ENCODE assay signal across 13 cellular contexts in the genomic region with DNA sequence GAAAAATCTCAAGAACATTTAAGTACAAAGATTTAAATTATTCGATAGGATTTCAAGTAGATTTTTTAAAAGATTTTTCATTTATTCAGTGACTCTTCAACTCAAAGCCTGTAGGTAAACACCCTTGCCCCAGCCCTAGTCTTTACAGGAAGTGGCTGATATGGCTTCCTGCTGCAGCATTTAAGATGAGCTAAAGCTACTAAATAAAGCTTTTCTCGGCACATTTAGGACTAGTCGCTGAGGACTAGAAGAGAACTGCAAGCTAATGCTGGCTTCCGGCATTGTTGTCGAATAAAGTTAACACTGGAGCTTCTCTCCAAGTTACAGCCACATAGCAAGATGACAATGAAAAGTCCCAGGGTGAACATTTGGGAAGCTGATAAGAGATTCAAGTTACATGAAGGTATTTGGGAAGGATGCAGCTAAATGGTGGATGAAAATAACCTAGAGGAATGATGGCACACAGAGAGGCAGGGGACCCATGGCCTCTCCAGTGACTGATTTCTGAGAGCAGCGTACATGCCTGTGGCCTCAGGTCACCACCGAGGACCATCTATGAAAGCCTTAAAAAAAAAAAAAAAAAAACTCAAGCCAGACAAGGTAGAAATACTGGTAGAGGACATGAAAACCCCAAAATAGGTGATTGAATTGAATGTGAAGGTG.
DNase-seq lines count a peak whose midpoint lies in the region; ATAC-seq and FAIRE-seq lines count a peak whose summit lies in the region.
"Had no signal": no experiment of that assay in that cellular context is flagged by ENCODE, and none has a peak within 500 bp of the region (broad histone marks: within the 10 kb centered on the region; RNA-seq: fewer than 3 reads in every experiment).

No MANE protein-coding gene starts in this region.

- peaks cover 3% of the 10 kb centered on the region for H3K9me3 Mint-ChIP-seq in activated CD4-positive, alpha-beta T cell treated with anti-CD3 and anti-CD28 coated beads for 36 hours (ENCODE audit: low read depth)
- peaks cover 14% of the 10 kb centered on the region for H3K9me3 Mint-ChIP-seq in activated T-helper 2 cell treated with anti-CD3 and anti-CD28 coated beads, Interferon-gamma antibody, Interleukin-2, Interleukin-4, amounts not matched to agents 10 μg/mL and 5 μg/mL and 100 μg/mL, durations not matched to agents 14 hours and 24 hours and 36 hours

- DNase-seq in activated CD4-positive, alpha-beta T cell treated with anti-CD3 and anti-CD28 coated beads for 36 hours, result no peak
- DNase-seq in activated CD4-positive, alpha-beta T cell treated with anti-CD3 and anti-CD28 coated beads for 1 hour, result no peak
- DNase-seq in activated T-helper 2 cell treated with anti-CD3 and anti-CD28 coated beads, Interferon-gamma antibody, Interleukin-2, Interleukin-4, amounts not matched to agents 10 μg/mL and 5 μg/mL and 100 μg/mL, durations not matched to agents 14 hours and 24 hours and 36 hours (ENCODE audit: low spot score), result peak; percentile 21
- DNase-seq in small intestine (peak; percentile 52), NCI-H2227 treated with DMSO at 0.1 percent for 48 hours (lab: John Stamatoyannopoulos, UW) (no peak), GM19239 (ENCODE audit: insufficient read length, low spot score) (no peak)
- DNase-seq: midbrain; NCI-H1105 treated with DMSO at 0.1 percent for 48 hours; Right ventricle myocardium superior; stimulated activated CD4-positive, alpha-beta T cell treated with anti-CD3 and anti-CD28 coated beads, Interleukin-1b, Interleukin-23, amount 100 ng/mL, for 48 hours had no signal

- H3K4me3 Mint-ChIP-seq in activated CD4-positive, alpha-beta T cell treated with anti-CD3 and anti-CD28 coated beads for 36 hours, result no peak overlapping the region
- H3K4me3 Mint-ChIP-seq in activated T-helper 2 cell treated with anti-CD3 and anti-CD28 coated beads, Interferon-gamma antibody, Interleukin-2, Interleukin-4, amounts not matched to agents 10 μg/mL and 5 μg/mL and 100 μg/mL, durations not matched to agents 14 hours and 24 hours and 36 hours (ENCODE audit: low read depth), result peak overlapping the region; percentile 34

- no peaks in the 10 kb centered on the region for H3K9me3 ChIP-seq in small intestine (ENCODE audit: control insufficient read depth, low read depth)

- WGBS in small intestine, 3 donors, result 70 to 83% (median 74%) methylated on average over 7 of the region's 7 CpGs

- no peak overlapping the region for H3K4me3 ChIP-seq in small intestine (ENCODE audit: low read depth in 1 of 2, low read length in 2 of 2)

- FAIRE-seq in small intestine (lab: Jason Lieb, UNC) (no peak), GM19239 (lab: Jason Lieb, UNC) (no peak)
- FAIRE-seq: A204.1 had no signal

- peak; percentile 81 for ATAC-seq in activated CD4-positive, alpha-beta T cell treated with anti-CD3 and anti-CD28 coated beads for 36 hours
- ATAC-seq in HG03432 (IDR thresholded peaks at IDR 0.05; ENCODE audit: unreplicated experiment) (peak; percentile 38), HG03045 (IDR thresholded peaks at IDR 0.05; ENCODE audit: unreplicated experiment) (no peak)

- POLR2A ChIA-PET in activated CD4-positive, alpha-beta T cell treated with anti-CD3 and anti-CD28 coated beads for 36 hours (lab: Charles Lee), result interaction anchor here (0.7 kb wide), 1 partner anchor 73 kb away, joined by 9 read pairs; no protein-coding TSS in a partner anchor

- intact Hi-C loops in activated CD4-positive, alpha-beta T cell treated with anti-CD3 and anti-CD28 coated beads for 36 hours (cut with DNase I, micrococcal nuclease), result no loop called here
- intact Hi-C loops in activated T-helper 2 cell treated with anti-CD3 and anti-CD28 coated beads, Interferon-gamma antibody, Interleukin-2, Interleukin-4, amounts not matched to agents 10 μg/mL and 5 μg/mL and 100 μg/mL, durations not matched to agents 14 hours and 24 hours and 36 hours (cut with micrococcal nuclease), result loop anchor here (10.0 kb wide), 2 partner anchors 89 to 91 kb away; no protein-coding TSS in a partner anchor

- peak overlapping the region; percentile 68 to 73 for H3K27ac ChIP-seq in small intestine (ENCODE audit: low read depth in 1 of 2, low read length in 1 of 2)

- peaks cover 41% of the 10 kb centered on the region for H3K4me1 Mint-ChIP-seq in activated CD4-positive, alpha-beta T cell treated with anti-CD3 and anti-CD28 coated beads for 36 hours
- H3K4me1 Mint-ChIP-seq in activated T-helper 2 cell treated with anti-CD3 and anti-CD28 coated beads, Interferon-gamma antibody, Interleukin-2, Interleukin-4, amounts not matched to agents 10 μg/mL and 5 μg/mL and 100 μg/mL, durations not matched to agents 14 hours and 24 hours and 36 hours (ENCODE audit: low read depth), result peaks cover 41% of the 10 kb centered on the region

- H3K36me3 Mint-ChIP-seq in activated CD4-positive, alpha-beta T cell treated with anti-CD3 and anti-CD28 coated beads for 36 hours (ENCODE audit: low read depth), result peaks cover 4% of the 10 kb centered on the region
- H3K36me3 Mint-ChIP-seq in activated T-helper 2 cell treated with anti-CD3 and anti-CD28 coated beads, Interferon-gamma antibody, Interleukin-2, Interleukin-4, amounts not matched to agents 10 μg/mL and 5 μg/mL and 100 μg/mL, durations not matched to agents 14 hours and 24 hours and 36 hours (ENCODE audit: low read depth), result no peaks in the 10 kb centered on the region

- H3K4me1 ChIP-seq in small intestine (ENCODE audit: control insufficient read depth in 2 of 2, insufficient read depth in 1 of 2, low read depth in 1 of 2, low read length in 1 of 2), result no peaks in the 10 kb centered on the region

- no peaks in the 10 kb centered on the region for H3K36me3 ChIP-seq in small intestine (ENCODE audit: control insufficient read depth in 2 of 2, insufficient read depth in 2 of 2, low read length in 2 of 2)

- H3K27me3 ChIP-seq in small intestine (ENCODE audit: control insufficient read depth in 2 of 2, insufficient read depth in 2 of 2, low read length in 2 of 2), result no peaks in the 10 kb centered on the region

- H3K27me3 Mint-ChIP-seq in activated CD4-positive, alpha-beta T cell treated with anti-CD3 and anti-CD28 coated beads for 36 hours, result no peaks in the 10 kb centered on the region
- H3K27me3 Mint-ChIP-seq in activated T-helper 2 cell treated with anti-CD3 and anti-CD28 coated beads, Interferon-gamma antibody, Interleukin-2, Interleukin-4, amounts not matched to agents 10 μg/mL and 5 μg/mL and 100 μg/mL, durations not matched to agents 14 hours and 24 hours and 36 hours (ENCODE audit: low read depth), result no peaks in the 10 kb centered on the region

- peak overlapping the region; percentile 79 for H3K27ac Mint-ChIP-seq in activated CD4-positive, alpha-beta T cell treated with anti-CD3 and anti-CD28 coated beads for 36 hours
- H3K27ac Mint-ChIP-seq in activated T-helper 2 cell treated with anti-CD3 and anti-CD28 coated beads, Interferon-gamma antibody, Interleukin-2, Interleukin-4, amounts not matched to agents 10 μg/mL and 5 μg/mL and 100 μg/mL, durations not matched to agents 14 hours and 24 hours and 36 hours, result peak overlapping the region; percentile 84

- CTCF ChIA-PET in activated CD4-positive, alpha-beta T cell treated with anti-CD3 and anti-CD28 coated beads for 36 hours (lab: Charles Lee), result interaction anchor here (0.6 to 1.2 kb wide), 4 partner anchors 18 to 303 kb away, joined by 3 read pairs; no protein-coding TSS in a partner anchor

Comparison
In these comparisons a context has a peak if more than half of its experiments do, and no peak if none do; other contexts are left out.
1. DNase-seq: peak in activated T-helper 2 cell treated with anti-CD3 and anti-CD28 coated beads, Interferon-gamma antibody, Interleukin-2, Interleukin-4, amounts not matched to agents 10 μg/mL and 5 μg/mL and 100 μg/mL, durations not matched to agents 14 hours and 24 hours and 36 hours (single experiment) and small intestine (single experiment); none in activated CD4-positive, alpha-beta T cell treated with anti-CD3 and anti-CD28 coated beads for 36 hours (single experiment), activated CD4-positive, alpha-beta T cell treated with anti-CD3 and anti-CD28 coated beads for 1 hour (single experiment), NCI-H2227 treated with DMSO at 0.1 percent for 48 hours (single experiment) and GM19239 (single experiment).